19 cellular contexts compared by ENCODE assay signal in genomic region chr19:28498404-28498976, GRCh38.
DNase-seq lines count a peak whose midpoint lies in the region; TF ChIP-seq lines count a peak whose summit lies in the region.
"Had no signal": no experiment of that assay in that cellular context is flagged by ENCODE, and none has a peak within 500 bp of the region (broad histone marks: within the 10 kb centered on the region; RNA-seq: fewer than 3 reads in every experiment).

No MANE protein-coding gene starts in this region.

- no peak overlapping the region for H3K4me3 ChIP-seq in CD8-positive, alpha-beta memory T cell (ENCODE audit: low read length)
- H3K4me3 ChIP-seq in astrocyte of the spinal cord (ENCODE audit: low read depth, low read length) = no peak overlapping the region
- H3K4me3 ChIP-seq in hepatocyte = no peak overlapping the region
- H3K4me3 ChIP-seq: GM12878 had no signal

- WGBS in hepatocyte (ENCODE audit: low lambda C conversion rate, missing lambda C conversion rate) = 85% methylated on average over 7 of the region's 7 CpGs

- no peaks in the 10 kb centered on the region for H3K27me3 ChIP-seq in CD8-positive, alpha-beta memory T cell (ENCODE audit: insufficient read depth, low read length, poor library complexity, severe bottlenecking)
- H3K27me3 ChIP-seq in hepatocyte = no peaks in the 10 kb centered on the region

- peaks cover 17% of the 10 kb centered on the region for H3K4me1 ChIP-seq in CD8-positive, alpha-beta memory T cell (ENCODE audit: insufficient read depth, low read length)
- H3K4me1 ChIP-seq in hepatocyte (ENCODE audit: insufficient read depth) = peaks cover 3% of the 10 kb centered on the region

- POLR2A ChIA-PET in CD8-positive, alpha-beta memory T cell (lab: Charles Lee) = no interaction called here

- H3K4me3 Mint-ChIP-seq in CD8-positive, alpha-beta memory T cell = peak overlapping the region in 2 of 7 donors; percentile 5 to 20
- H3K4me3 Mint-ChIP-seq: HFFc6 had no signal

- no peak for DNase-seq in CD8-positive, alpha-beta memory T cell
- DNase-seq in OCI-M1 (lab: John Stamatoyannopoulos, UW) (peak; percentile 55), astrocyte of the spinal cord (ENCODE audit: low read depth, low spot score) (peak; percentile 36), kidney glomerular epithelial cell (lab: John Stamatoyannopoulos, UW) (peak; percentile 14), DMS 273 (lab: John Stamatoyannopoulos, UW; ENCODE audit: unreplicated experiment) (no peak), NCI-H2081 treated with DMSO at 0.1 percent for 48 hours (lab: John Stamatoyannopoulos, UW) (no peak), hepatocyte (ENCODE audit: low spot score) (no peak)
- no peak for DNase-seq in stimulated activated CD4-positive, alpha-beta T cell treated with anti-CD3 and anti-CD28 coated beads, Interleukin-1b, Interleukin-23, amount 100 ng/mL, for 48 hours
- DNase-seq: DMS79, H7, HFFc6, KG1, NCI-H1092 treated with DMSO at 0.1 percent for 48 hours, NCI-H1436 treated with DMSO at 0.1 percent for 48 hours, NCI-H1930, NCI-H524 treated with DMSO at 0.1 percent for 48 hours, NCI-H82 had no signal

- no peaks in the 10 kb centered on the region for H3K79me2 ChIP-seq in hepatocyte

- no peaks in the 10 kb centered on the region for H3K36me3 Mint-ChIP-seq in CD8-positive, alpha-beta memory T cell

- peaks cover 0 to 8% (median 3%) of the 10 kb centered on the region in 5 donors for H3K9me3 Mint-ChIP-seq in CD8-positive, alpha-beta memory T cell

- TF ChIP-seq CTCF in astrocyte of the spinal cord (IDR thresholded peaks at IDR 0.05; ENCODE audit: low read depth, low read length) (no peak), hepatocyte (IDR thresholded peaks at IDR 0.05; ENCODE audit: poor library complexity) (no peak)

- H3K27ac ChIP-seq in CD8-positive, alpha-beta memory T cell (ENCODE audit: low read depth, low read length) = no peak overlapping the region
- no peak overlapping the region for H3K27ac ChIP-seq in hepatocyte
- H3K27ac ChIP-seq: C4-2B had no signal

- H3K27ac Mint-ChIP-seq in CD8-positive, alpha-beta memory T cell = peak overlapping the region in 5 of 8 donors; percentile 54 to 95 (median 72)
- H3K27ac Mint-ChIP-seq: HFFc6 had no signal

- peaks cover 34 to 49% (median 39%) of the 10 kb centered on the region in 3 donors for H3K4me1 Mint-ChIP-seq in CD8-positive, alpha-beta memory T cell

- no peak overlapping the region for H2AFZ ChIP-seq in hepatocyte

- in situ Hi-C loops in astrocyte of the spinal cord (cut with HindIII; ENCODE audit: low sequenced_read_pairs) = no loop called here

- no peaks in the 10 kb centered on the region for H3K9me3 ChIP-seq in CD8-positive, alpha-beta memory T cell (ENCODE audit: low read length)
- H3K9me3 ChIP-seq in hepatocyte (ENCODE audit: low read depth) = no peaks in the 10 kb centered on the region

- H4K20me1 ChIP-seq in hepatocyte (ENCODE audit: insufficient read depth, poor library complexity, severe bottlenecking) = no peaks in the 10 kb centered on the region

- H3K27me3 Mint-ChIP-seq in CD8-positive, alpha-beta memory T cell = peaks cover 0 to 2% of the 10 kb centered on the region in 2 donors

- H3K4me2 ChIP-seq in hepatocyte = no peak overlapping the region

- no peaks in the 10 kb centered on the region for H3K36me3 ChIP-seq in CD8-positive, alpha-beta memory T cell (ENCODE audit: insufficient read depth, low read length)
- no peaks in the 10 kb centered on the region for H3K36me3 ChIP-seq in hepatocyte (replicated peaks; ENCODE audit: insufficient read depth, low read depth)

- H3K9me2 ChIP-seq in hepatocyte (replicated peaks; ENCODE audit: insufficient read depth) = no peaks in the 10 kb centered on the region

- CTCF ChIA-PET in CD8-positive, alpha-beta memory T cell (lab: Charles Lee) = interaction anchor here (0.9 kb wide), 1 partner anchor 15 kb away, joined by 3 read pairs; no protein-coding TSS in a partner anchor

Comparison
In these comparisons a context has a peak if more than half of its experiments do, and no peak if none do; other contexts are left out.
1. DNase-seq: peak in OCI-M1 (single experiment), astrocyte of the spinal cord (single experiment) and kidney glomerular epithelial cell (single experiment); none in CD8-positive, alpha-beta memory T cell (0 of 5), DMS 273 (single experiment), NCI-H2081 treated with DMSO at 0.1 percent for 48 hours (single experiment), hepatocyte (single experiment) and stimulated activated CD4-positive, alpha-beta T cell treated with anti-CD3 and anti-CD28 coated beads, Interleukin-1b, Interleukin-23, amount 100 ng/mL, for 48 hours (single experiment).